ENCODE assay signal across 13 cellular contexts in genomic region chr1:12272770-12273169, GRCh38.
"Had no signal": no experiment of that assay in that cellular context is flagged by ENCODE, and none has a peak within 500 bp of the region (broad histone marks: within the 10 kb centered on the region; RNA-seq: fewer than 3 reads in every experiment).

No MANE protein-coding gene starts in this region.

- H3K9me3 Mint-ChIP-seq: activated CD4-positive, alpha-beta memory T cell treated with anti-CD3 and anti-CD28 coated beads for 36 hours; activated naive CD8-positive, alpha-beta T cell treated with anti-CD3 and anti-CD28 coated beads, Interleukin-2, amount 50 U/mL, for 24 hours; activated T-cell treated with anti-CD3 and anti-CD28 coated beads, Interleukin-2, amount 50 U/mL, for 72 hours; brain; naive thymus-derived CD4-positive, alpha-beta T cell; neural progenitor cell; type B pancreatic cell had no signal

- ATAC-seq: activated naive CD8-positive, alpha-beta T cell treated with anti-CD3 and anti-CD28 coated beads, Interleukin-2, amount 50 U/mL, for 24 hours had no signal

- H3K27me3 Mint-ChIP-seq: activated CD4-positive, alpha-beta memory T cell treated with anti-CD3 and anti-CD28 coated beads for 36 hours; activated naive CD8-positive, alpha-beta T cell treated with anti-CD3 and anti-CD28 coated beads, Interleukin-2, amount 50 U/mL, for 24 hours; brain; naive thymus-derived CD4-positive, alpha-beta T cell; type B pancreatic cell had no signal

- DNase-seq: activated naive CD8-positive, alpha-beta T cell treated with anti-CD3 and anti-CD28 coated beads, Interleukin-2, amount 50 U/mL, for 24 hours; anterior cingulate cortex; foreskin fibroblast; kidney; lower lobe of right lung; retina; spleen had no signal

- H3K4me1 Mint-ChIP-seq: activated naive CD8-positive, alpha-beta T cell treated with anti-CD3 and anti-CD28 coated beads, Interleukin-2, amount 50 U/mL, for 24 hours; brain; neural progenitor cell had no signal

- H3K27ac Mint-ChIP-seq: activated CD4-positive, alpha-beta memory T cell treated with anti-CD3 and anti-CD28 coated beads for 36 hours; activated naive CD8-positive, alpha-beta T cell treated with anti-CD3 and anti-CD28 coated beads, Interleukin-2, amount 50 U/mL, for 24 hours; activated T-cell treated with anti-CD3 and anti-CD28 coated beads, Interleukin-2, amount 50 U/mL, for 72 hours; neural progenitor cell; type B pancreatic cell had no signal

- H3K4me3 Mint-ChIP-seq: activated CD4-positive, alpha-beta memory T cell treated with anti-CD3 and anti-CD28 coated beads for 36 hours; activated naive CD8-positive, alpha-beta T cell treated with anti-CD3 and anti-CD28 coated beads, Interleukin-2, amount 50 U/mL, for 24 hours; activated T-cell treated with anti-CD3 and anti-CD28 coated beads, Interleukin-2, amount 50 U/mL, for 72 hours; brain; naive thymus-derived CD4-positive, alpha-beta T cell; neural progenitor cell; type B pancreatic cell had no signal
